19 cellular contexts compared by ENCODE assay signal in genomic region chr12:124605150-124605549, GRCh38. TPM values are rescaled to one million over a fixed set of nuclear protein-coding genes. Genes with fewer than 3 reads are reported as not detected.
DNase-seq lines count a peak whose midpoint lies in the region; ATAC-seq, FAIRE-seq and TF ChIP-seq lines count a peak whose summit lies in the region.
"Had no signal": no experiment of that assay in that cellular context is flagged by ENCODE, and none has a peak within 500 bp of the region (broad histone marks: within the 10 kb centered on the region; RNA-seq: fewer than 3 reads in every experiment).

No MANE protein-coding gene starts in this region.

- H3K9me3 ChIP-seq in A549 (no peaks in the 10 kb centered on the region), mesenchymal stem cell (ENCODE audit: control insufficient read depth, low read length) (no peaks in the 10 kb centered on the region), esophagus squamous epithelium (no peaks in the 10 kb centered on the region)
- H3K9me3 ChIP-seq: left lung, testis had no signal

- ATAC-seq in A549 (no peak), GM23338 (peak; percentile 77), HG03342 (IDR thresholded peaks at IDR 0.05; ENCODE audit: unreplicated experiment) (no peak)
- ATAC-seq: esophagus mucosa, left lung, right cardiac atrium, T-cell had no signal

- 95% methylated on average over 7 of the region's 7 CpGs for WGBS in A549 (ENCODE audit: missing lambda C conversion rate)
- 88% methylated on average over 7 of the region's 7 CpGs for WGBS in mesenchymal stem cell
- WGBS in esophagus squamous epithelium, 2 donors = 81% methylated on average over 5 of the region's 7 CpGs; no CpG with 5 or more reads in 1 of the 2 donors

- H3K9ac ChIP-seq in mesenchymal stem cell (ENCODE audit: low read length) = no peak overlapping the region

- no peak overlapping the region for H3K27ac Mint-ChIP-seq in GM23338
- H3K27ac Mint-ChIP-seq: T-cell had no signal

- no peak for DNase-seq in A549 (ENCODE audit: low read depth in 1 of 2, low spot score in 1 of 2)
- DNase-seq in GM23338 (ENCODE audit: low spot score) = no peak
- no peak for DNase-seq in mesenchymal stem cell
- DNase-seq in NAMALWA (ENCODE audit: low spot score) = no peak
- DNase-seq in esophagus squamous epithelium (lab: John Stamatoyannopoulos, UW) = no peak
- no peak for DNase-seq in activated CD8-positive, alpha-beta memory T cell treated with anti-CD3 and anti-CD28 coated beads, Interleukin-2, amount 50 U/mL, for 48 hours
- DNase-seq: activated T-cell treated with anti-CD3 and anti-CD28 coated beads for 4 hours, amygdala, EL, left lung, right cardiac atrium, Right ventricle myocardium superior, T-cell, testis had no signal

- H3K4me1 Mint-ChIP-seq in GM23338 = peaks cover 20% of the 10 kb centered on the region

- TF ChIP-seq POLR2A in A549 (IDR thresholded peaks at IDR 0.05; ENCODE audit: low read length) (no peak), esophagus squamous epithelium (IDR thresholded peaks at IDR 0.05) (no peak)

- H3K27me3 ChIP-seq in GM23338 (ENCODE audit: insufficient read depth) = no peaks in the 10 kb centered on the region
- peaks cover 3 to 21% of the 10 kb centered on the region in 2 experiments for H3K27me3 ChIP-seq in mesenchymal stem cell (ENCODE audit: control insufficient read depth in 1 of 2, insufficient read depth in 1 of 2, low read length in 2 of 2)
- H3K27me3 ChIP-seq in esophagus squamous epithelium = peaks cover 0 to 8% (median 0%) of the 10 kb centered on the region in 4 donors
- H3K27me3 ChIP-seq: testis had no signal

- H2AK5ac ChIP-seq in mesenchymal stem cell (ENCODE audit: low read length, severe bottlenecking) = peak overlapping the region; percentile 33

- H3K79me1 ChIP-seq in mesenchymal stem cell (replicated peaks; ENCODE audit: low read length, poor library complexity, severe bottlenecking) = no peaks in the 10 kb centered on the region

- H3K18ac ChIP-seq in mesenchymal stem cell (ENCODE audit: low read depth in 1 of 2, low read length in 2 of 2) = peak overlapping the region in 1 of 2 experiments; percentile 64

- H3K27ac ChIP-seq in A549 (peak overlapping the region; percentile 65 to 78; a peak in 5 of 6 replicates), GM23338 (ENCODE audit: low read depth) (no peak overlapping the region), VCaP (peak overlapping the region; percentile 98), mesenchymal stem cell (ENCODE audit: low read length, poor library complexity, severe bottlenecking) (no peak overlapping the region), esophagus squamous epithelium (no peak overlapping the region)
- H3K27ac ChIP-seq: left lung had no signal

- H2BK15ac ChIP-seq in mesenchymal stem cell (ENCODE audit: low read depth, poor library complexity, severe bottlenecking) = no peak overlapping the region

- no peak for TF ChIP-seq RAD21 in A549 (conservative IDR thresholded peaks at IDR 0.05 in 1 of 2, IDR thresholded peaks at IDR 0.05 in 1 of 2)

- H2BK120ac ChIP-seq in mesenchymal stem cell (ENCODE audit: low read depth, low read length) = no peak overlapping the region

- H4K91ac ChIP-seq in mesenchymal stem cell (ENCODE audit: low read length) = no peak overlapping the region

- no peak overlapping the region for H2BK5ac ChIP-seq in mesenchymal stem cell (ENCODE audit: low read depth, low read length, poor library complexity, severe bottlenecking)

- TF ChIP-seq EP300 in A549 (IDR thresholded peaks at IDR 0.05) = no peak

- peaks cover 54% of the 10 kb centered on the region for H3K4me1 ChIP-seq in A549
- peaks cover 4% of the 10 kb centered on the region for H3K4me1 ChIP-seq in GM23338 (ENCODE audit: insufficient read depth)
- peaks cover 14% of the 10 kb centered on the region for H3K4me1 ChIP-seq in mesenchymal stem cell (ENCODE audit: control insufficient read depth, insufficient read depth, low read depth, low read length)
- peaks cover 21 to 27% (median 24%) of the 10 kb centered on the region in 3 donors for H3K4me1 ChIP-seq in esophagus squamous epithelium

- no peak overlapping the region for H3K14ac ChIP-seq in mesenchymal stem cell (ENCODE audit: low read length in 2 of 2)

- H3K36me3 ChIP-seq in GM23338 (ENCODE audit: insufficient read depth) = no peaks in the 10 kb centered on the region
- H3K36me3 ChIP-seq in mesenchymal stem cell (ENCODE audit: control insufficient read depth in 1 of 2, insufficient read depth in 2 of 2, low read depth in 1 of 2, low read length in 2 of 2) = no peaks in the 10 kb centered on the region
- no peaks in the 10 kb centered on the region for H3K36me3 ChIP-seq in esophagus squamous epithelium
- H3K36me3 ChIP-seq: left lung had no signal

- no peaks in the 10 kb centered on the region for H4K20me1 ChIP-seq in GM23338 (replicated peaks; ENCODE audit: insufficient read depth)

- no peaks in the 10 kb centered on the region for H3K79me2 ChIP-seq in GM23338 (replicated peaks; ENCODE audit: insufficient read depth)

- no peaks in the 10 kb centered on the region for H3F3A ChIP-seq in GM23338 (replicated peaks; ENCODE audit: low read depth)

- no peak overlapping the region for H3K4me3 Mint-ChIP-seq in GM23338
- H3K4me3 Mint-ChIP-seq: T-cell had no signal

- H3K4ac ChIP-seq in mesenchymal stem cell (ENCODE audit: low read depth in 1 of 2, low read length in 2 of 2) = no peak overlapping the region

- FAIRE-seq in A549 (lab: Jason Lieb, UNC) = no peak
- FAIRE-seq: GM18507, H54 had no signal

- H3K23ac ChIP-seq in mesenchymal stem cell (ENCODE audit: low read length in 2 of 2) = no peak overlapping the region

- POLR2A ChIA-PET in A549 (lab: Yijun Ruan, JAX) = no interaction called here

- intact Hi-C loops in esophagus squamous epithelium (cut with DNase I) = no loop called here

- no peaks in the 10 kb centered on the region for H3K36me3 Mint-ChIP-seq in GM23338 (ENCODE audit: low read depth)
- H3K36me3 Mint-ChIP-seq: T-cell had no signal

- H2AFZ ChIP-seq in GM23338 = 0 out of 2 replicates have a peak overlapping the region, but pooled peaks have one; percentile 32
- H2AFZ ChIP-seq in mesenchymal stem cell (ENCODE audit: low read depth, low read length) = no peak overlapping the region

- peaks cover 5% of the 10 kb centered on the region for H3K27me3 Mint-ChIP-seq in GM23338 (ENCODE audit: insufficient read depth, low read depth, poor library complexity)

- no peak for TF ChIP-seq CTCF in A549 (IDR thresholded peaks at IDR 0.05)
- TF ChIP-seq CTCF in GM23338 (conservative IDR thresholded peaks at IDR 0.05; ENCODE audit: low read depth in 2 of 2) = no peak
- no peak for TF ChIP-seq CTCF in VCaP (conservative IDR thresholded peaks at IDR 0.05)
- no peak for TF ChIP-seq CTCF in esophagus squamous epithelium (IDR thresholded peaks at IDR 0.05)

- peak overlapping the region; percentile 49; the same call in 1 of the 3 replicates for H3K4me2 ChIP-seq in A549
- no peak overlapping the region for H3K4me2 ChIP-seq in GM23338
- H3K4me2 ChIP-seq in mesenchymal stem cell (ENCODE audit: low read length, poor library complexity, severe bottlenecking) = no peak overlapping the region

- H2BK12ac ChIP-seq in mesenchymal stem cell (ENCODE audit: low read length in 2 of 2) = peak overlapping the region in 1 of 2 experiments; percentile 38

- no peaks in the 10 kb centered on the region for H3K9me3 Mint-ChIP-seq in GM23338
- H3K9me3 Mint-ChIP-seq: T-cell had no signal

- H3K4me3 ChIP-seq in A549 = no peak overlapping the region
- H3K4me3 ChIP-seq in GM23338 = no peak overlapping the region
- H3K4me3 ChIP-seq in mesenchymal stem cell (ENCODE audit: insufficient read depth in 1 of 2, low read depth in 1 of 2, low read length in 2 of 2) = no peak overlapping the region
- no peak overlapping the region for H3K4me3 ChIP-seq in esophagus squamous epithelium
- H3K4me3 ChIP-seq: left lung, testis had no signal

- no peaks in the 10 kb centered on the region for H3K9me2 ChIP-seq in GM23338 (ENCODE audit: insufficient read depth)

- CTCF ChIA-PET in A549 (lab: Yijun Ruan, JAX) = interaction anchor here (1.1 to 1.3 kb wide), 2 partner anchors 17 to 284 kb away, joined by 3 read pairs; no protein-coding TSS in a partner anchor

- peak overlapping the region; percentile 35 for H4K8ac ChIP-seq in mesenchymal stem cell (ENCODE audit: low read length)

TF ChIP-seq in A549, 52 proteins besides CTCF, POLR2A, EP300 and RAD21:
- no peak for TF ChIP-seq ESRRA (IDR thresholded peaks at IDR 0.05; ENCODE audit: borderline replicate concordance, low read length)

TF ChIP-seq in GM23338, 12 proteins besides CTCF, POLR2A, EP300 and RAD21:
- TF ChIP-seq ETS1 (IDR thresholded peaks at IDR 0.05) = no peak

RNA-seq across cellular contexts. Expression of gene NCOR2, which starts 37.7 kb away (rescaled TPM):
- polyA plus RNA-seq in A549 (2011; rRNA removed) (14.1 and 19.3 TPM in 2 replicates), A549 (2017; fragmentation: RNase III; extraction: RNeasy Plus Mini Kit Qiagen cat#74134 plus additional on column Dnase treatment) (151 to 170 TPM (median 160 TPM) in 3 replicates), GM23338 (2016; fragmentation: Nextera tagmentation; extraction: Ambion mirVana) (69.6 and 76.5 TPM in 2 replicates)
- polyA plus RNA-seq in A549 (2012; cell fraction: cytosol; rRNA removed) = 40.4 and 55.7 TPM in 2 replicates
- 206 and 232 TPM in 2 replicates for polyA plus RNA-seq in A549 (2012; cell fraction: nucleus; rRNA removed)
- polyA minus RNA-seq in A549 (2011; rRNA and poly(A)+ RNA removed) = 39.9 and 51.1 TPM in 2 replicates
- total RNA-seq in GM23338 (2014; rRNA removed; shearing (Covaris generic)) = 180 and 190 TPM in 2 replicates
- polyA plus RNA-seq in mesenchymal stem cell (2013, experiment 1 of 2) = 120 TPM
- polyA plus RNA-seq in mesenchymal stem cell (2013, experiment 2 of 2) = 113 TPM
- total RNA-seq in esophagus squamous epithelium = 10 to 100 TPM; 17.7 to 84.1 (median 45.6) TPM

Comparison
In these comparisons a context has a peak if more than half of its experiments do, and no peak if none do; other contexts are left out.
1. H3K27ac ChIP-seq: peak in A549 (2 of 2) and VCaP (single experiment); none in GM23338 (single experiment), mesenchymal stem cell (single experiment) and esophagus squamous epithelium (0 of 4).